8 cellular contexts compared by ENCODE assay signal in genomic region chr9:109118802-109119438, GRCh38. TPM values are rescaled to one million over a fixed set of nuclear protein-coding genes. Genes with fewer than 3 reads are reported as not detected.
DNase-seq lines count a peak whose midpoint lies in the region; ATAC-seq and FAIRE-seq lines count a peak whose summit lies in the region.

No MANE protein-coding gene starts in this region.

- peak overlapping the region; percentile 89 for H3K4me3 Mint-ChIP-seq in effector memory CD8-positive, alpha-beta T cell

- H3K27me3 Mint-ChIP-seq in effector memory CD8-positive, alpha-beta T cell, result no peaks in the 10 kb centered on the region

- H3K36me3 ChIP-seq in mucosa of stomach (ENCODE audit: control insufficient read depth, insufficient read depth, low read length), result no peaks in the 10 kb centered on the region

- FAIRE-seq in frontal cortex (lab: Jason Lieb, UNC), result no peak

- peaks cover 10% of the 10 kb centered on the region for H3K36me3 Mint-ChIP-seq in effector memory CD8-positive, alpha-beta T cell (ENCODE audit: insufficient read depth)

- H3K27ac Mint-ChIP-seq in effector memory CD8-positive, alpha-beta T cell, result peak overlapping the region; percentile 85 to 90

- peak overlapping the region; percentile 77 for H3K9ac ChIP-seq in mucosa of stomach (ENCODE audit: low read length)

- H3K4me3 ChIP-seq in mucosa of stomach (ENCODE audit: low read length), result peak overlapping the region; percentile 62

- peak; percentile 44 for DNase-seq in RKO (ENCODE audit: low spot score)
- DNase-seq in effector memory CD8-positive, alpha-beta T cell, result no peak
- no peak for DNase-seq in dedifferentiated amniotic fluid mesenchymal stem cell (ENCODE audit: extremely low spot score)
- no peak for DNase-seq in activated gamma-delta T cell (lab: John Stamatoyannopoulos, UW)
- DNase-seq in frontal cortex (ENCODE audit: low spot score in 2 of 2), result no peak

- H3K9me3 ChIP-seq in mucosa of stomach (ENCODE audit: control insufficient read depth, low read length), result no peaks in the 10 kb centered on the region

- H3K27me3 ChIP-seq in mucosa of stomach (ENCODE audit: control insufficient read depth, insufficient read depth, low read length), result no peaks in the 10 kb centered on the region

- peak; percentile 4 for ATAC-seq in GM18873 (IDR thresholded peaks at IDR 0.05; ENCODE audit: low FRiP score, unreplicated experiment)
- no peak for ATAC-seq in effector memory CD8-positive, alpha-beta T cell (replicated peaks)
- ATAC-seq in HG02623 (IDR thresholded peaks at IDR 0.05; ENCODE audit: unreplicated experiment), result no peak

- peaks cover 17% of the 10 kb centered on the region for H3K4me1 ChIP-seq in mucosa of stomach (ENCODE audit: control insufficient read depth, insufficient read depth, low read length)

- no peaks in the 10 kb centered on the region for H3K9me3 Mint-ChIP-seq in effector memory CD8-positive, alpha-beta T cell

- peaks cover 42 to 53% of the 10 kb centered on the region in 2 donors for H3K4me1 Mint-ChIP-seq in effector memory CD8-positive, alpha-beta T cell (ENCODE audit: low read depth in 2 of 2)

RNA-seq across cellular contexts. Expression of gene TMEM245, which starts 0.8 kb away (rescaled TPM):
- total RNA-seq in frontal cortex, result 67.3 TPM

RNA-seq across cellular contexts. Expression of gene FRRS1L, which starts 48.1 kb away (rescaled TPM):
- total RNA-seq in frontal cortex, result 66.9 TPM
